ENCODE assay signal across 8 cellular contexts in the genomic region with DNA sequence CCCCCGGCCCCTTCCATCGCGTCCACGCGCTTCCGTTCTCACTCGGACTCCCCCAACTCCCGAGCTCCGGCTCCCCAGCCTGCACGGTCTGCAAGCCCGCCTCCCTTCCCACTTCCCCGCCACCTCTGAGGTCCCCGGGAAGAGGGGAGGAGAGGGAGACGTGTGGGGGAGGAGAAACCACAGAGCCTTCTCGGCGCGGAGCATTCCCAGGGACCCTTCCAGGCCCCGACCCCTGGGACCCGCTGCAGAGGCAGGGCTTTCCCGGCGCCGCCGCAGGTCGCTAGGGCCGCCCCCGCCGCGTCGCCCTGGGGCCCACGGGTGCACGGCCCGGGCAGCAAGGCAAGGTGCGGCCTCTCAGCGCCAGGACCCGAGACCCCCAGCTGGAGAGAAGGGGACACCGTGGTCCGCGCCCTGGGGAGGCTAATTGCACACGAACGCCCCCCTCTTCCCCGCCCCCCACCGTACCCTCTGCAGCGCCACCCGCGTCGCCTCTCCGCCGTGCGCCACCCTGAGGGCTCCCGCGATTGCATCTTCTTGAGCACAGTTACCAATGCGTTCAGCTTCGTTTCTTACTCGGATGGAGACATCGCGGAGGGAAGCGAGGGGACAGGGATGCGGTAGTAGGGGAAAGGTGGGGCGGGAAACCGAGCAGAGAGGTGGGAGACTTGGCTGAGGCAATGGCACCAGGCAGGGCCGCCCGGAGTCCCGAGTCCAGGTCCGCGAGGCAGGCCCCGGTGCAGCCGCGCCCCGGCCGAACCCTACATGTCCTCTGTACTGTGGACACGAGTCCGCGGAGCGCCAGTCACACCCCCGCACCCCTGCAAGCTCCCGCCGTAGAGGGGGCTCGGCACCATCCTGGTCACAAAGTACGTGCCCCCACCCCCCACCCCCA. TPM values are rescaled to one million over a fixed set of nuclear protein-coding genes. Genes with fewer than 3 reads are reported as not detected.
DNase-seq lines count a peak whose midpoint lies in the region; ATAC-seq and TF ChIP-seq lines count a peak whose summit lies in the region.

No MANE protein-coding gene starts in this region.

- H3K79me2 ChIP-seq in osteoblast (ENCODE audit: insufficient read depth, low read length): no peaks in the 10 kb centered on the region

- peak overlapping the region; percentile 89 for H2AFZ ChIP-seq in osteoblast (ENCODE audit: low read length)

- H3K27ac ChIP-seq in Peyer's patch: peak overlapping the region in 3 of 4 donors; percentile 36 to 46 (median 46)
- H3K27ac ChIP-seq in osteoblast (ENCODE audit: low read depth, low read length): no peak overlapping the region

- H3K27ac Mint-ChIP-seq in glutamatergic neuron (ENCODE audit: unreplicated experiment): peak overlapping the region; percentile 68

- no peaks in the 10 kb centered on the region for H3K36me3 Mint-ChIP-seq in glutamatergic neuron (ENCODE audit: unreplicated experiment)

- H3K4me3 Mint-ChIP-seq in glutamatergic neuron (ENCODE audit: unreplicated experiment): peak overlapping the region; percentile 89

- TF ChIP-seq POLR2A in Peyer's patch (IDR thresholded peaks at IDR 0.05): no peak

- H3K4me2 ChIP-seq in osteoblast (ENCODE audit: insufficient read depth, low read length): peak overlapping the region; percentile 99

- H3K27me3 ChIP-seq in Peyer's patch: peaks cover 0 to 13% of the 10 kb centered on the region in 2 donors
- peaks cover 20% of the 10 kb centered on the region for H3K27me3 ChIP-seq in osteoblast (ENCODE audit: insufficient read depth, low read length)

- peaks cover 14% of the 10 kb centered on the region for H3K27me3 Mint-ChIP-seq in glutamatergic neuron (ENCODE audit: unreplicated experiment)

- H3K4me1 Mint-ChIP-seq in glutamatergic neuron (ENCODE audit: low read depth, unreplicated experiment): peaks cover 7% of the 10 kb centered on the region

- no peaks in the 10 kb centered on the region for H3K36me3 ChIP-seq in Peyer's patch
- no peaks in the 10 kb centered on the region for H3K36me3 ChIP-seq in osteoblast (ENCODE audit: insufficient read depth, low read length)

- ATAC-seq in GM19043 (IDR thresholded peaks at IDR 0.05; ENCODE audit: low read depth, unreplicated experiment) (peak; percentile 41), HG03354 (IDR thresholded peaks at IDR 0.05; ENCODE audit: poor library complexity, severe bottlenecking, unreplicated experiment) (peak; percentile 58), GM21360 (IDR thresholded peaks at IDR 0.05; ENCODE audit: unreplicated experiment) (no peak)

- H3K4me3 ChIP-seq in Peyer's patch (peak overlapping the region; percentile 41 to 73 (median 68)), osteoblast (ENCODE audit: insufficient read depth, low read length) (peak overlapping the region; percentile 90)

- H3K9me3 Mint-ChIP-seq in glutamatergic neuron (ENCODE audit: unreplicated experiment): peaks cover 12% of the 10 kb centered on the region

- H4K20me1 ChIP-seq in osteoblast (ENCODE audit: insufficient read depth, low read length): no peaks in the 10 kb centered on the region

- H3K4me1 ChIP-seq in Peyer's patch (peaks cover 0 to 43% (median 21%) of the 10 kb centered on the region in 4 donors), osteoblast (ENCODE audit: insufficient read depth, low read length) (peaks cover 10% of the 10 kb centered on the region)

- H3K9me3 ChIP-seq in Peyer's patch (no peaks in the 10 kb centered on the region), osteoblast (ENCODE audit: low read depth, low read length) (no peaks in the 10 kb centered on the region)

- DNase-seq in CD1c-positive myeloid dendritic cell (ENCODE audit: extremely low spot score) (peak; percentile 35), Peyer's patch (peak; percentile 54 to 72 (median 69)), glutamatergic neuron (peak; percentile 73), osteoblast (ENCODE audit: insufficient read length, low spot score, missing footprints) (peak; percentile 93)
- peak; percentile 67 for DNase-seq in activated naive CD4-positive, alpha-beta T cell treated with anti-CD3 and anti-CD28 coated beads, Interleukin-2, amount 50 U/mL, for 16 hours

- TF ChIP-seq CTCF in Peyer's patch (IDR thresholded peaks at IDR 0.05): peak in 1 of 6 experiments; percentile 16
- TF ChIP-seq CTCF in glutamatergic neuron (IDR thresholded peaks at IDR 0.05; ENCODE audit: partially characterized antibody, unreplicated experiment): no peak
- TF ChIP-seq CTCF in osteoblast (IDR thresholded peaks at IDR 0.05; ENCODE audit: extremely low read depth, low read depth, low read length): peak; percentile 25

RNA-seq across cellular contexts. Expression of a gene that starts 29.0 kb away (rescaled TPM):
- total RNA-seq in Peyer's patch (under 1 TPM in 1 of 4 donors, not detected in 3; 0.27 TPM), glutamatergic neuron (ENCODE audit: unreplicated experiment) (1.3 TPM), osteoblast (0.29 and 0.36 TPM in 2 replicates)

RNA-seq across cellular contexts. Expression of a gene that starts 37.5 kb away (rescaled TPM):
- total RNA-seq in Peyer's patch (10 to 100 TPM; 25.2 to 65.2 (median 40.1) TPM), glutamatergic neuron (ENCODE audit: unreplicated experiment) (50.9 TPM), osteoblast (37.6 and 44.8 TPM in 2 replicates)

Comparison
In these comparisons a context has a peak if more than half of its experiments do, and no peak if none do; other contexts are left out.
1. DNase-seq: peak in every context shown above with its lines; median percentile 93 in osteoblast; 73 in glutamatergic neuron; 69 in Peyer's patch; 67 in activated naive CD4-positive, alpha-beta T cell treated with anti-CD3 and anti-CD28 coated beads, Interleukin-2, amount 50 U/mL, for 16 hours; 35 in CD1c-positive myeloid dendritic cell.